ENCODE assay signal across 15 cellular contexts in the genomic region with DNA sequence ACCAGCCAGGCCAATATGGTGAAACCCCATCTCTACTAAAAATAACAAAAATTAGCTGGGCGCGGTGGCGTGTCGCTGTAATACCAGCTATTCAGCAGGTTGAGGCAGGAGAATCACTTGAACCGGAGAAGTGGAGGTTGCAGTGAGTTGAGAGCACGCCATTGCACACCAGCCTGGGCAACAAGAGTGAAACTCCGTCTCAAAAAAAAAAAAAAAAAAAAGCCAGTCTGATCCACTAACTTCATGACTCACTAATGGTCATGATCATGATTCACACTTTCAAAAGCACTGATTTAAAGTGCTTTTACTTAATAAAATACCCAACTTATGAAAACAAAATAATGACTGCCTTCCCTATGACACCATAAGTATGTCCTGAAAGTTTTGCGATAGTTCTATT. TPM values are rescaled to one million over a fixed set of nuclear protein-coding genes. Genes with fewer than 3 reads are reported as not detected.
A peak's percentile ranks its signal among the peaks of the same experiment; 100 is the strongest.
DNase-seq lines count a peak whose midpoint lies in the region; ATAC-seq and TF ChIP-seq lines count a peak whose summit lies in the region.
"Had no signal": no experiment of that assay in that cellular context is flagged by ENCODE, and none has a peak within 500 bp of the region (broad histone marks: within the 10 kb centered on the region; RNA-seq: fewer than 3 reads in every experiment).

No MANE protein-coding gene starts in this region.

- peak; percentile 74 for ATAC-seq in left lung
- ATAC-seq: CD8-positive, alpha-beta T cell had no signal

- intact Hi-C loops in left lung (cut with DNase I): no loop called here
- intact Hi-C loops in activated CD4-positive, alpha-beta T cell treated with anti-CD3 and anti-CD28 coated beads, Interleukin-2, amount 10 ng/mL, durations not matched to agents 24 days and 14 days (cut with micrococcal nuclease): no loop called here

- no peak overlapping the region for H3K27ac Mint-ChIP-seq in HFFc6
- H3K27ac Mint-ChIP-seq in activated CD4-positive, alpha-beta T cell treated with anti-CD3 and anti-CD28 coated beads, Interleukin-2, amount 10 ng/mL, durations not matched to agents 24 days and 14 days: no peak overlapping the region
- H3K27ac Mint-ChIP-seq: CD8-positive, alpha-beta T cell had no signal

- H3K4me3 Mint-ChIP-seq in HFFc6: no peak overlapping the region
- H3K4me3 Mint-ChIP-seq in activated CD4-positive, alpha-beta T cell treated with anti-CD3 and anti-CD28 coated beads, Interleukin-2, amount 10 ng/mL, durations not matched to agents 24 days and 14 days: no peak overlapping the region
- H3K4me3 Mint-ChIP-seq: CD8-positive, alpha-beta T cell had no signal

- H3K36me3 ChIP-seq in left lung: no peaks in the 10 kb centered on the region
- H3K36me3 ChIP-seq: HAP-1, thoracic aorta had no signal

- peak overlapping the region; percentile 67 to 76 for H3K27ac ChIP-seq in left lung
- H3K27ac ChIP-seq: thoracic aorta had no signal

- H3K9me3 ChIP-seq in left lung: no peaks in the 10 kb centered on the region
- H3K9me3 ChIP-seq: HAP-1, thoracic aorta had no signal

- H3K4me1 Mint-ChIP-seq in HFFc6 (ENCODE audit: low read depth): peaks cover 19% of the 10 kb centered on the region
- no peaks in the 10 kb centered on the region for H3K4me1 Mint-ChIP-seq in activated CD4-positive, alpha-beta T cell treated with anti-CD3 and anti-CD28 coated beads, Interleukin-2, amount 10 ng/mL, durations not matched to agents 24 days and 14 days

- DNase-seq in AG08395 (ENCODE audit: low spot score) (peak; percentile 65), HFFc6 (peak; percentile 71), cardiac fibroblast (ENCODE audit: low read depth in 2 of 2) (peak; percentile 43 to 86), left lung (peak in 1 of 2 donors; percentile 48), Kasumi-1 (lab: John Stamatoyannopoulos, UW) (no peak), NCI-H2081 treated with DMSO at 0.1 percent for 48 hours (lab: John Stamatoyannopoulos, UW) (no peak)
- no peak for DNase-seq in stimulated activated naive CD4-positive, alpha-beta T cell treated with Interleukin-2 at 50 U/mL for 16 hours (lab: John Stamatoyannopoulos, UW)
- no peak for DNase-seq in activated CD4-positive, alpha-beta T cell treated with anti-CD3 and anti-CD28 coated beads, Interleukin-2, amount 10 ng/mL, durations not matched to agents 24 days and 14 days
- DNase-seq: activated CD4-positive, CD25-positive, alpha-beta regulatory T cell; CD8-positive, alpha-beta T cell; central memory CD4-positive, alpha-beta T cell; glutamatergic neuron; NCI-H510A treated with DMSO at 0.1 percent for 48 hours had no signal

- H3K36me3 Mint-ChIP-seq in HFFc6 (ENCODE audit: low read depth): no peaks in the 10 kb centered on the region
- H3K36me3 Mint-ChIP-seq in activated CD4-positive, alpha-beta T cell treated with anti-CD3 and anti-CD28 coated beads, Interleukin-2, amount 10 ng/mL, durations not matched to agents 24 days and 14 days (ENCODE audit: low read depth): no peaks in the 10 kb centered on the region
- H3K36me3 Mint-ChIP-seq: CD8-positive, alpha-beta T cell had no signal

- no peaks in the 10 kb centered on the region for H3K9me3 Mint-ChIP-seq in HFFc6
- H3K9me3 Mint-ChIP-seq in activated CD4-positive, alpha-beta T cell treated with anti-CD3 and anti-CD28 coated beads, Interleukin-2, amount 10 ng/mL, durations not matched to agents 24 days and 14 days: peaks cover 1% of the 10 kb centered on the region
- H3K9me3 Mint-ChIP-seq: CD8-positive, alpha-beta T cell had no signal

- H3K4me3 ChIP-seq in cardiac fibroblast (replicated peaks in 1 of 2; ENCODE audit: low read depth in 2 of 2, low read length in 2 of 2) (no peak overlapping the region), left lung (no peak overlapping the region)
- H3K4me3 ChIP-seq: HAP-1, thoracic aorta had no signal

- peaks cover 0 to 22% of the 10 kb centered on the region in 2 donors for H3K4me1 ChIP-seq in left lung
- H3K4me1 ChIP-seq: HAP-1 had no signal

- no peak for TF ChIP-seq CTCF in HFFc6 (IDR thresholded peaks at IDR 0.05)
- no peak for TF ChIP-seq CTCF in cardiac fibroblast (IDR thresholded peaks at IDR 0.05; ENCODE audit: low read depth, low read length)
- no peak for TF ChIP-seq CTCF in left lung (IDR thresholded peaks at IDR 0.05)

- no peaks in the 10 kb centered on the region for H3K27me3 ChIP-seq in left lung

- no peaks in the 10 kb centered on the region for H3K27me3 Mint-ChIP-seq in HFFc6 (ENCODE audit: insufficient read depth)
- H3K27me3 Mint-ChIP-seq in activated CD4-positive, alpha-beta T cell treated with anti-CD3 and anti-CD28 coated beads, Interleukin-2, amount 10 ng/mL, durations not matched to agents 24 days and 14 days: no peaks in the 10 kb centered on the region

RNA-seq across cellular contexts. Expression of a gene that starts 38.4 kb away (rescaled TPM):
- total RNA-seq in HFFc6 (2021; fragmentation: NEBNext Ultra II Directional; extraction: Animal tissue kit (Norgen Biotek cat#: 25700)): 1 to 10 TPM; 1.4 to 3.0 (median 2.3) TPM
- 100 to 1,000 TPM; 194 to 708 TPM for total RNA-seq in left lung
- 63.5 and 76.5 TPM in 2 replicates for total RNA-seq in activated CD4-positive, alpha-beta T cell treated with anti-CD3 and anti-CD28 coated beads, Interleukin-2, amount 10 ng/mL, durations not matched to agents 24 days and 14 days

Comparison
In these comparisons a context has a peak if more than half of its experiments do, and no peak if none do; other contexts are left out.
1. DNase-seq: peak in AG08395 (single experiment), HFFc6 (single experiment) and cardiac fibroblast (2 of 2); none in stimulated activated naive CD4-positive, alpha-beta T cell treated with Interleukin-2 at 50 U/mL for 16 hours (single experiment), Kasumi-1 (0 of 2), NCI-H2081 treated with DMSO at 0.1 percent for 48 hours (single experiment) and activated CD4-positive, alpha-beta T cell treated with anti-CD3 and anti-CD28 coated beads, Interleukin-2, amount 10 ng/mL, durations not matched to agents 24 days and 14 days (single experiment).
2. RNA of a gene that starts 38.4 kb away (total RNA-seq): 194 to 708 TPM in left lung and 63.5 to 76.5 TPM in activated CD4-positive, alpha-beta T cell treated with anti-CD3 and anti-CD28 coated beads, Interleukin-2, amount 10 ng/mL, durations not matched to agents 24 days and 14 days; 1.4 to 3.0 TPM in HFFc6; every median in the first group is over 10 times any median in the second.